1 cellular context compared by ENCODE assay signal in genomic region chr15:101091080-101092017, GRCh38.
TF ChIP-seq lines count a peak whose summit lies in the region.

No MANE protein-coding gene starts in this region.

TF ChIP-seq in HepG2, 621 proteins besides CTCF, POLR2A, EP300 and RAD21 (continued from another document and continues in another):
- TF ChIP-seq ZHX2 (IDR thresholded peaks at IDR 0.05; ENCODE audit: low read depth): 0 out of 2 replicates have a peak, but pooled peaks have one; percentile 37
- no peak for TF ChIP-seq ZHX2 (CRISPR knock-in tag; IDR thresholded peaks at IDR 0.05; ENCODE audit: borderline replicate concordance)
- no peak for TF ChIP-seq SOX6 (IDR thresholded peaks at IDR 0.05)
- peak; percentile 96 for TF ChIP-seq SOX6 (CRISPR knock-in tag; IDR thresholded peaks at IDR 0.05)
- TF ChIP-seq KLF12 (CRISPR knock-in tag; IDR thresholded peaks at IDR 0.05; ENCODE audit: borderline replicate concordance): 0 out of 2 replicates have a peak, but pooled peaks have one; percentile 31
- peak; percentile 25 for TF ChIP-seq AGO2 (optimal IDR thresholded peaks at IDR 0.05; ENCODE audit: low read depth, low read length)
- TF ChIP-seq THRA (CRISPR knock-in tag; IDR thresholded peaks at IDR 0.05; ENCODE audit: borderline replicate concordance): peak; percentile 84; the same call in 1 of the 2 replicates
- TF ChIP-seq ZNF280B (CRISPR knock-in tag; IDR thresholded peaks at IDR 0.05; ENCODE audit: borderline replicate concordance): no peak
- no peak for TF ChIP-seq ZFP36L2 (CRISPR knock-in tag; IDR thresholded peaks at IDR 0.05)
- TF ChIP-seq ZNF468 (CRISPR knock-in tag; IDR thresholded peaks at IDR 0.05): no peak
- peak; percentile 80 for TF ChIP-seq NR2F2 (IDR thresholded peaks at IDR 0.05; ENCODE audit: borderline replicate concordance, low read depth)
- TF ChIP-seq ZMYM4 (CRISPR knock-in tag; IDR thresholded peaks at IDR 0.05): peak; percentile 37; the same call in 1 of the 2 replicates
- no peak for TF ChIP-seq SP1 (IDR thresholded peaks at IDR 0.05)
- no peak for TF ChIP-seq SP1 (CRISPR knock-in tag; IDR thresholded peaks at IDR 0.05)
- no peak for TF ChIP-seq NFE2L2 (IDR thresholded peaks at IDR 0.05; ENCODE audit: low read length)
- peak; percentile 29; the same call in 1 of the 2 replicates for TF ChIP-seq HES4 (CRISPR knock-in tag; IDR thresholded peaks at IDR 0.05; ENCODE audit: borderline replicate concordance)
- no peak for TF ChIP-seq ZBTB2 (CRISPR knock-in tag; IDR thresholded peaks at IDR 0.05; ENCODE audit: low read depth)
- TF ChIP-seq TCF7 (IDR thresholded peaks at IDR 0.05; ENCODE audit: low read depth): peak; percentile 14; the same call in 1 of the 2 replicates
- 0 out of 2 replicates have a peak, but pooled peaks have one; percentile 49 for TF ChIP-seq SNAPC4 (CRISPR knock-in tag; IDR thresholded peaks at IDR 0.05)
- TF ChIP-seq HMGXB3 (CRISPR knock-in tag; IDR thresholded peaks at IDR 0.05; ENCODE audit: borderline replicate concordance): no peak
- no peak for TF ChIP-seq ZNF619 (CRISPR knock-in tag; IDR thresholded peaks at IDR 0.05)
- peak; percentile 76; the same call in 1 of the 2 replicates for TF ChIP-seq IRF2 (CRISPR knock-in tag; IDR thresholded peaks at IDR 0.05)
- TF ChIP-seq ZNF558 (CRISPR knock-in tag; IDR thresholded peaks at IDR 0.05; ENCODE audit: borderline replicate concordance): no peak
- 0 out of 2 replicates have a peak, but pooled peaks have one; percentile 21 for TF ChIP-seq PHF20 (CRISPR knock-in tag; IDR thresholded peaks at IDR 0.05)
- peak; percentile 90 for TF ChIP-seq PHF21A (CRISPR knock-in tag; IDR thresholded peaks at IDR 0.05)
- TF ChIP-seq ZNF792 (CRISPR knock-in tag; IDR thresholded peaks at IDR 0.05): peak; percentile 73
- peak; percentile 85 for TF ChIP-seq MLX (CRISPR knock-in tag; IDR thresholded peaks at IDR 0.05)
- peak; percentile 60; the same call in 1 of the 2 replicates for TF ChIP-seq SIX4 (CRISPR knock-in tag; IDR thresholded peaks at IDR 0.05)
- TF ChIP-seq TOPORS (CRISPR knock-in tag; IDR thresholded peaks at IDR 0.05): peak; percentile 62; the same call in 1 of the 2 replicates
- TF ChIP-seq HOMEZ (CRISPR knock-in tag; IDR thresholded peaks at IDR 0.05; ENCODE audit: low read depth): 0 out of 2 replicates have a peak, but pooled peaks have one; percentile 45
- TF ChIP-seq MATR3 (CRISPR knock-in tag; IDR thresholded peaks at IDR 0.05): no peak
- TF ChIP-seq ZBTB38 (CRISPR knock-in tag; IDR thresholded peaks at IDR 0.05): 0 out of 2 replicates have a peak, but pooled peaks have one; percentile 10
